ENCODE assay signal across 38 cellular contexts in genomic region chr7:143055754-143056153, GRCh38. TPM values are rescaled to one million over a fixed set of nuclear protein-coding genes. Genes with fewer than 3 reads are reported as not detected.
"Had no signal": no experiment of that assay in that cellular context is flagged by ENCODE, and none has a peak within 500 bp of the region (broad histone marks: within the 10 kb centered on the region; RNA-seq: fewer than 3 reads in every experiment).

No MANE protein-coding gene starts in this region.

- H3K4me3 ChIP-seq: MG63 had no signal

- DNase-seq: Karpas-422, Kasumi-1, MG63, MM.1S, MV-4-11, NCI-H1048, NCI-H1092, NCI-H1092 treated with DMSO at 0.1 percent for 48 hours, NCI-H1105, NCI-H1105 treated with DMSO at 0.1 percent for 48 hours, NCI-H1417, NCI-H1417 treated with DMSO at 0.1 percent for 48 hours, NCI-H1436, NCI-H1436 treated with DMSO at 0.1 percent for 48 hours, NCI-H146, NCI-H1694, NCI-H1694 treated with DMSO at 0.1 percent for 48 hours, NCI-H187, NCI-H187 treated with DMSO at 0.1 percent for 48 hours, NCI-H1930, NCI-H2029, NCI-H2029 treated with DMSO at 0.1 percent for 48 hours, NCI-H2081, NCI-H2081 treated with DMSO at 0.1 percent for 48 hours, NCI-H2107, NCI-H2171, NCI-H2171 treated with DMSO at 0.1 percent for 48 hours, NCI-H2227 treated with DMSO at 0.1 percent for 48 hours, NCI-H226, NCI-H345, NCI-H446, NCI-H446 treated with DMSO at 0.1 percent for 48 hours, NCI-H510A, NCI-H510A treated with DMSO at 0.1 percent for 48 hours had no signal

- H3K9me3 ChIP-seq: MG63 had no signal

- H3K27me3 ChIP-seq: MG63 had no signal

- H3K36me3 ChIP-seq: MG63 had no signal

RNA-seq across cellular contexts. Expression of gene OR6V1, which starts 3.6 kb away (rescaled TPM):
- total RNA-seq: LHCN-M2, M059J, MCF 10A, NCI-H460 had no signal

RNA-seq across cellular contexts. Expression of gene OR9A2, which starts 28.8 kb away (rescaled TPM):
- total RNA-seq: LHCN-M2, M059J, MCF 10A, NCI-H460 had no signal
